In genomic region chr7:81780914-81781693, GRCh38 we compare ENCODE assay signal across 26 cellular contexts. TPM values are rescaled to one million over a fixed set of nuclear protein-coding genes. Genes with fewer than 3 reads are reported as not detected.
A peak's percentile ranks its signal among the peaks of the same experiment; 100 is the strongest.
DNase-seq lines count a peak whose midpoint lies in the region; ATAC-seq, FAIRE-seq and TF ChIP-seq lines count a peak whose summit lies in the region.
"Had no signal": no experiment of that assay in that cellular context is flagged by ENCODE, and none has a peak within 500 bp of the region (broad histone marks: within the 10 kb centered on the region; RNA-seq: fewer than 3 reads in every experiment).

No MANE protein-coding gene starts in this region.

- TF ChIP-seq POLR2A in A549 (IDR thresholded peaks at IDR 0.05; ENCODE audit: low read length): no peak

- POLR2A ChIA-PET in A549 (lab: Yijun Ruan, JAX) (no interaction called here), HEK293 (lab: Yijun Ruan, JAX) (no interaction called here)

- H3K4me3 ChIP-seq in A549: no peak overlapping the region
- no peak overlapping the region for H3K4me3 ChIP-seq in HEK293 (ENCODE audit: low read depth, low read length)
- H3K4me3 ChIP-seq: adrenal gland, breast epithelium, coronary artery, left lung, sigmoid colon, thoracic aorta had no signal

- ATAC-seq in A549: peak in 1 of 2 experiments; percentile 31; a peak in 1 of 6 replicates
- no peak for ATAC-seq in GM21390 (IDR thresholded peaks at IDR 0.05; ENCODE audit: unreplicated experiment)
- ATAC-seq: left lung; natural killer cell treated with Interleukin-12 subunit alpha and Interleukin-12 subunit beta and Interleukin-15 and Interleukin-18, amount 100 ng/mL, for 72 hours had no signal

- TF ChIP-seq RAD21 in A549 (conservative IDR thresholded peaks at IDR 0.05 in 1 of 2, IDR thresholded peaks at IDR 0.05 in 1 of 2): no peak

- H3K4me1 ChIP-seq in A549 (peaks cover 10% of the 10 kb centered on the region; the same call in 2 of the 3 replicates), HEK293 (ENCODE audit: control insufficient read depth, insufficient read depth, low read length) (no peaks in the 10 kb centered on the region)
- H3K4me1 ChIP-seq: adrenal gland, breast epithelium, parathyroid adenoma had no signal

- 30% methylated on average over 2 of the region's 2 CpGs for WGBS in A549 (ENCODE audit: missing lambda C conversion rate)

- DNase-seq in A549 (ENCODE audit: low read depth in 1 of 2, low spot score in 1 of 2) (peak in 1 of 2 experiments; percentile 28), NOMO-1 (lab: John Stamatoyannopoulos, UW; ENCODE audit: unreplicated experiment in 2 of 2) (peak; percentile 51 to 88), NCI-H146 treated with DMSO at 0.1 percent for 48 hours (lab: John Stamatoyannopoulos, UW; ENCODE audit: unreplicated experiment) (no peak), HT-29 (ENCODE audit: low spot score) (no peak), NAMALWA (ENCODE audit: low spot score) (no peak)
- DNase-seq: activated B cell treated with CpG ODN at 0.5 μM for 24 hours; activated CD4-positive, alpha-beta memory T cell treated with anti-CD3 and anti-CD28 coated beads for 36 hours; activated gamma-delta T cell; adrenal gland; CD8-positive, alpha-beta memory T cell; DND-41; head of caudate nucleus; left lung; NCI-H1694; NCI-H345; sigmoid colon; T-helper 1 cell had no signal

- peak overlapping the region; percentile 0; the same call in 2 of the 3 replicates for H3K4me2 ChIP-seq in A549

- H3K36me3 ChIP-seq in HEK293 (ENCODE audit: control insufficient read depth in 2 of 2, insufficient read depth in 1 of 2, low read length in 2 of 2): no peaks in the 10 kb centered on the region
- H3K36me3 ChIP-seq: adrenal gland, breast epithelium, left lung, sigmoid colon, thoracic aorta had no signal

- no peak overlapping the region for H3K27ac ChIP-seq in A549
- H3K27ac ChIP-seq in HEK293 (ENCODE audit: extremely low read depth, low read depth, low read length): no peak overlapping the region
- peak overlapping the region; percentile 14; the same call in 1 of the 2 replicates for H3K27ac ChIP-seq in VCaP
- H3K27ac ChIP-seq: adrenal gland, breast epithelium, coronary artery, parathyroid adenoma, sigmoid colon, thoracic aorta had no signal

- no peaks in the 10 kb centered on the region for H3K9me3 ChIP-seq in A549
- no peaks in the 10 kb centered on the region for H3K9me3 ChIP-seq in HEK293 (ENCODE audit: control insufficient read depth, insufficient read depth, low read depth, low read length)
- H3K9me3 ChIP-seq: adrenal gland, breast epithelium, left lung, sigmoid colon, thoracic aorta had no signal

- CTCF ChIA-PET in A549 (lab: Yijun Ruan, JAX): no interaction called here
- CTCF ChIA-PET in HEK293 (lab: Yijun Ruan, JAX): interaction anchor here (0.6 kb wide), 1 partner anchor 170 kb away, joined by 5 read pairs; no protein-coding TSS in a partner anchor

- TF ChIP-seq EP300 in A549 (IDR thresholded peaks at IDR 0.05): no peak

- FAIRE-seq in A549 (lab: Jason Lieb, UNC): no peak
- FAIRE-seq: endometrium had no signal

- no peak for TF ChIP-seq CTCF in A549 (IDR thresholded peaks at IDR 0.05)
- TF ChIP-seq CTCF in HEK293 (tag by site-specific recombination; IDR thresholded peaks at IDR 0.05): no peak
- TF ChIP-seq CTCF in VCaP (conservative IDR thresholded peaks at IDR 0.05): no peak

TF ChIP-seq in A549, 52 proteins besides CTCF, POLR2A, EP300 and RAD21:
- TF ChIP-seq ELK1 (IDR thresholded peaks at IDR 0.05; ENCODE audit: low read depth, low read length) (no peak), GATA3 (IDR thresholded peaks at IDR 0.05; ENCODE audit: borderline replicate concordance) (peak; percentile 88), ZFP36 (IDR thresholded peaks at IDR 0.05; ENCODE audit: borderline replicate concordance, partially characterized antibody) (no peak), MAZ (IDR thresholded peaks at IDR 0.05; ENCODE audit: borderline replicate concordance, low read depth, low read length) (no peak), MAFK (IDR thresholded peaks at IDR 0.05; ENCODE audit: partially characterized antibody) (peak; percentile 78), KDM1A (IDR thresholded peaks at IDR 0.05; ENCODE audit: low read depth) (no peak), CEBPB (IDR thresholded peaks at IDR 0.05) (peak; percentile 46 to 57; a peak in 2 of 4 replicates)

TF ChIP-seq in HEK293, 187 proteins besides CTCF, POLR2A, EP300 and RAD21:
- TF ChIP-seq ZBTB20 (tag by site-specific recombination; IDR thresholded peaks at IDR 0.05) (peak; percentile 68), ZNF558 (tag by site-specific recombination; IDR thresholded peaks at IDR 0.05) (no peak), PRDM6 (tag by site-specific recombination; IDR thresholded peaks at IDR 0.05) (peak; percentile 19; the same call in 1 of the 2 replicates)

RNA-seq across cellular contexts. Expression of gene HGF, which starts 11.3 kb away (rescaled TPM):
- 0.21 and 0.31 TPM in 2 replicates for polyA plus RNA-seq in A549 (2011; rRNA removed)
- polyA plus RNA-seq in A549 (2012; cell fraction: cytosol; rRNA removed): 0.01 TPM in 2 replicates
- 0.02 TPM in 1 of 2 replicates, not detected in the other for polyA plus RNA-seq in A549 (2012; cell fraction: nucleus; rRNA removed)
- 0.06 TPM in 1 of 3 replicates, not detected in the others for polyA plus RNA-seq in A549 (2017; fragmentation: RNase III; extraction: RNeasy Plus Mini Kit Qiagen cat#74134 plus additional on column Dnase treatment)
- polyA minus RNA-seq in A549 (2011; rRNA and poly(A)+ RNA removed): 0.05 and 0.08 TPM in 2 replicates
- not detected in 2 replicates for total RNA-seq in HT-29 (2014; rRNA removed; shearing (Covaris generic))
- total RNA-seq: activated B cell treated with CpG ODN at 0.5 μM for 24 hours; activated CD4-positive, alpha-beta memory T cell treated with anti-CD3 and anti-CD28 coated beads for 36 hours; CD8-positive, alpha-beta memory T cell had no signal
- polyA plus RNA-seq: CD8-positive, alpha-beta memory T cell had no signal

Comparison
In these comparisons a context has a peak if more than half of its experiments do, and no peak if none do; other contexts are left out.
1. DNase-seq: peak in NOMO-1 (2 of 2); none in NCI-H146 treated with DMSO at 0.1 percent for 48 hours (single experiment), HT-29 (single experiment) and NAMALWA (single experiment).